ENCODE assay signal across 1 cellular context in genomic region chr11:74269161-74269809, GRCh38.
TF ChIP-seq lines count a peak whose summit lies in the region.

No MANE protein-coding gene starts in this region.

TF ChIP-seq in GM23338, 12 proteins besides CTCF, POLR2A, EP300 and RAD21 (continued from another document):
- no peak for TF ChIP-seq ZNF462 (CRISPR knock-in tag; IDR thresholded peaks at IDR 0.05)
